Comparison of ENCODE assay signal across 8 cellular contexts in genomic region chr3:195850857-195851531, GRCh38. TPM values are rescaled to one million over a fixed set of nuclear protein-coding genes. Genes with fewer than 3 reads are reported as not detected.
DNase-seq lines count a peak whose midpoint lies in the region; FAIRE-seq and TF ChIP-seq lines count a peak whose summit lies in the region.

No MANE protein-coding gene starts in this region.

- H3K9me3 Mint-ChIP-seq in H9 = peaks cover 0 to 3% of the 10 kb centered on the region in 2 experiments; a peak in 1 of 5 replicates

- TF ChIP-seq CTCF in H9 (conservative IDR thresholded peaks at IDR 0.05) (peak; percentile 100), MM.1S (IDR thresholded peaks at IDR 0.05; ENCODE audit: low read length) (peak; percentile 100), RWPE1 (conservative IDR thresholded peaks at IDR 0.05; ENCODE audit: low read depth) (peak; percentile 98), fibroblast of villous mesenchyme (IDR thresholded peaks at IDR 0.05; ENCODE audit: insufficient read depth, low read depth, low read length) (peak; percentile 100), testis (IDR thresholded peaks at IDR 0.05) (peak; percentile 100)

- no peaks in the 10 kb centered on the region for H3K79me2 ChIP-seq in H9 (ENCODE audit: insufficient read depth, low read length)
- H3K79me2 ChIP-seq in MM.1S (ENCODE audit: low read length) = no peaks in the 10 kb centered on the region

- no peaks in the 10 kb centered on the region for H3K9me2 ChIP-seq in MM.1S (replicated peaks; ENCODE audit: insufficient read depth, low read length)

- H3K4me2 ChIP-seq in H9 (ENCODE audit: insufficient read depth, insufficient read length, low read length) (no peak overlapping the region), MM.1S (ENCODE audit: low read depth, low read length) (peak overlapping the region; percentile 71)

- no CpG with 5 or more reads among the region's 31 CpGs for WGBS in H9 (ENCODE audit: extremely low coverage, insufficient read length, low lambda C conversion rate)
- WGBS in testis, 2 donors = 29 to 45% methylated on average over 31 of the region's 31 CpGs

- H3K4me1 ChIP-seq in H9 (ENCODE audit: insufficient read depth, low read length) (no peaks in the 10 kb centered on the region), MM.1S (ENCODE audit: low read length) (no peaks in the 10 kb centered on the region), testis (no peaks in the 10 kb centered on the region)

- no peak overlapping the region for H3T11ph ChIP-seq in H9 (ENCODE audit: low read length)

- H3K4ac ChIP-seq in H9 (ENCODE audit: low read depth, low read length) = no peak overlapping the region

- no peak overlapping the region for H3K56ac ChIP-seq in H9 (ENCODE audit: insufficient read length, low read depth, low read length)

- no peaks in the 10 kb centered on the region for H3F3A ChIP-seq in MM.1S (ENCODE audit: insufficient read depth, low read length)

- no peak for TF ChIP-seq POLR2A in testis (IDR thresholded peaks at IDR 0.05)

- peaks cover 12% of the 10 kb centered on the region for H3K27me3 Mint-ChIP-seq in H9 (ENCODE audit: low read depth)

- H3K18ac ChIP-seq in H9 (ENCODE audit: insufficient read length, low read depth, low read length) = no peak overlapping the region

- H3K14ac ChIP-seq in H9 (ENCODE audit: insufficient read depth, low read length) = no peak overlapping the region

- no peak overlapping the region; a peak in 1 of 5 replicates for H3K4me3 Mint-ChIP-seq in H9

- no peak overlapping the region; a peak in 1 of 7 replicates for H3K27ac Mint-ChIP-seq in H9

- no peak overlapping the region for H2BK15ac ChIP-seq in H9 (ENCODE audit: low read depth, low read length)

- H2BK120ac ChIP-seq in H9 (ENCODE audit: low read depth, low read length, poor library complexity, severe bottlenecking) = no peak overlapping the region

- H3K27me3 ChIP-seq in H9 (ENCODE audit: insufficient read depth, low read length) = no peaks in the 10 kb centered on the region
- H3K27me3 ChIP-seq in MM.1S (replicated peaks; ENCODE audit: insufficient read depth, low read length) = 0 out of 2 replicates have a peak, but pooled peaks cover 2% of the 10 kb centered on the region
- H3K27me3 ChIP-seq in testis = no peaks in the 10 kb centered on the region

- H4K20me1 ChIP-seq in H9 (ENCODE audit: control insufficient read depth, insufficient read depth, insufficient read length) (no peaks in the 10 kb centered on the region), MM.1S (ENCODE audit: insufficient read depth, low read length) (no peaks in the 10 kb centered on the region)

- no peaks in the 10 kb centered on the region for H3K79me1 ChIP-seq in H9 (ENCODE audit: insufficient read depth, low read depth, low read length, poor library complexity, severe bottlenecking)

- no peak overlapping the region for H2BK12ac ChIP-seq in H9 (ENCODE audit: insufficient read length, low read depth, low read length)

- DNase-seq in H9 (peak; percentile 88), MM.1S (peak; percentile 94), RWPE1 (ENCODE audit: low spot score) (peak; percentile 88), fibroblast of villous mesenchyme (ENCODE audit: low read depth) (peak; percentile 91), nucleus accumbens (lab: John Stamatoyannopoulos, UW) (peak in 52 of 56 donors; percentile 29 to 94 (median 72)), testis (peak; percentile 96)
- DNase-seq in activated T-helper 1 cell treated with anti-CD3 and anti-CD28 coated beads, Interleukin-2, amount 50 U/mL, for 16 hours (ENCODE audit: low read depth in 1 of 2, low spot score in 1 of 2) = peak; percentile 77

- no peak overlapping the region for H3K23ac ChIP-seq in H9 (ENCODE audit: insufficient read length, low read depth, low read length)

- H2AK5ac ChIP-seq in H9 (ENCODE audit: insufficient read length, low read length) = no peak overlapping the region

- no peak overlapping the region for H4K8ac ChIP-seq in H9 (replicated peaks; ENCODE audit: insufficient read length, low read depth, low read length)

- no peaks in the 10 kb centered on the region for H3K36me3 ChIP-seq in MM.1S (replicated peaks; ENCODE audit: insufficient read depth, low read length)
- H3K36me3 ChIP-seq in testis (ENCODE audit: low read depth, missing control alignments) = no peaks in the 10 kb centered on the region

- no peaks in the 10 kb centered on the region for H3K36me3 Mint-ChIP-seq in H9 (ENCODE audit: insufficient read depth in 1 of 3, low read depth in 3 of 3)

- no peak overlapping the region for H2BK5ac ChIP-seq in H9 (ENCODE audit: insufficient read length, low read length)

- no peaks in the 10 kb centered on the region for H3K23me2 ChIP-seq in H9 (ENCODE audit: insufficient read length, low read depth, low read length, poor library complexity, severe bottlenecking)

- POLR2A ChIA-PET in RWPE1 (lab: Yijun Ruan, JAX; ENCODE audit: low non-redundant PET) = no interaction called here

- no peak overlapping the region for H4K91ac ChIP-seq in H9 (ENCODE audit: insufficient read length, low read depth, low read length)

- CTCF ChIA-PET in RWPE1 (lab: Yijun Ruan, JAX) = interaction anchor here (0.5 to 2.9 kb wide), 21 partner anchors 8 to 852 kb away, joined by 3 to 21 read pairs (median 4); no protein-coding TSS in a partner anchor

- H3K4me3 ChIP-seq in MM.1S (ENCODE audit: low read length) = peak overlapping the region; percentile 13; the same call in 1 of the 2 replicates
- no peak overlapping the region for H3K4me3 ChIP-seq in fibroblast of villous mesenchyme (ENCODE audit: low read depth, low read length)
- H3K4me3 ChIP-seq in testis = no peak overlapping the region

- H3K27ac ChIP-seq in H9 (ENCODE audit: insufficient read length, low read depth, low read length) (no peak overlapping the region), MM.1S (ENCODE audit: low read length) (no peak overlapping the region), RWPE1 (no peak overlapping the region), testis (no peak overlapping the region)

- no peak overlapping the region for H2AFZ ChIP-seq in H9 (ENCODE audit: low read length)
- peak overlapping the region; percentile 44 for H2AFZ ChIP-seq in MM.1S (ENCODE audit: low read length)

- H4K5ac ChIP-seq in H9 (ENCODE audit: insufficient read length, low read depth, low read length) = no peak overlapping the region

- H3K9ac ChIP-seq in H9 (ENCODE audit: extremely low read depth, insufficient read length, low read length) = no peak overlapping the region
- H3K9ac ChIP-seq in MM.1S (ENCODE audit: low read length) = no peak overlapping the region

- H3K9me3 ChIP-seq in H9 (ENCODE audit: control insufficient read depth, low read depth, low read length) = no peaks in the 10 kb centered on the region
- H3K9me3 ChIP-seq in MM.1S (replicated peaks; ENCODE audit: insufficient read depth, low read length) = no peaks in the 10 kb centered on the region
- no peaks in the 10 kb centered on the region for H3K9me3 ChIP-seq in testis

- peak; percentile 91 for FAIRE-seq in G401.6 (lab: Jason Lieb, UNC)

- H3K4me1 Mint-ChIP-seq in H9 = peaks cover 12 to 15% of the 10 kb centered on the region in 2 experiments

- H2BK20ac ChIP-seq in H9 (ENCODE audit: low read depth, low read length, poor library complexity, severe bottlenecking) = no peak overlapping the region

- intact Hi-C loops in testis (cut with DNase I; ENCODE audit: low total_unique reads) = no loop called here

RNA-seq across cellular contexts. Expression of gene MUC4, which starts 39.3 kb away (rescaled TPM):
- total RNA-seq in H9 (2021) (0.70 and 1.2 TPM in 2 replicates), fibroblast of villous mesenchyme (not detected in 2 replicates), testis (1 to 10 TPM; 4.0 to 4.7 TPM)
- polyA plus RNA-seq in testis (ENCODE audit: insufficient read depth, low read depth, low replicate concordance) = 1.8 TPM

RNA-seq across cellular contexts. Expression of gene TNK2, which starts 57.4 kb away (rescaled TPM):
- total RNA-seq in H9 (2021) (34.5 and 35.3 TPM in 2 replicates), fibroblast of villous mesenchyme (8.4 and 12.1 TPM in 2 replicates), testis (10 to 100 TPM; 71.4 to 71.6 TPM)
- 43.9 TPM for polyA plus RNA-seq in testis (ENCODE audit: insufficient read depth, low read depth, low replicate concordance)
